31 cellular contexts compared by ENCODE assay signal in genomic region chr12:116306536-116306935, GRCh38.
"Had no signal": no experiment of that assay in that cellular context is flagged by ENCODE, and none has a peak within 500 bp of the region (broad histone marks: within the 10 kb centered on the region; RNA-seq: fewer than 3 reads in every experiment).

No MANE protein-coding gene starts in this region.

- H3K4me3 ChIP-seq: adrenal gland, ascending aorta, cardiac muscle cell, colonic mucosa, dorsolateral prefrontal cortex, psoas muscle, sigmoid colon, transverse colon, uterus had no signal

- H3K79me2 ChIP-seq: parathyroid adenoma had no signal

- H3K27ac ChIP-seq: adrenal gland, ascending aorta, cardiac muscle cell, colonic mucosa, dorsolateral prefrontal cortex, parathyroid adenoma, psoas muscle, sigmoid colon, transverse colon, uterus, VCaP had no signal

- H3K9me3 ChIP-seq: adrenal gland, colonic mucosa, psoas muscle, sigmoid colon, transverse colon had no signal

- H3K27me3 ChIP-seq: adrenal gland, ascending aorta, cardiac muscle cell, colonic mucosa, sigmoid colon, transverse colon, uterus had no signal

- H2AFZ ChIP-seq: parathyroid adenoma had no signal

- H3K4me1 ChIP-seq: colonic mucosa, parathyroid adenoma, psoas muscle, transverse colon, uterus had no signal

- H3K9ac ChIP-seq: parathyroid adenoma had no signal

- DNase-seq: activated CD4-positive, alpha-beta T cell treated with anti-CD3 and anti-CD28 coated beads for 48 hours; activated CD4-positive, alpha-beta T cell treated with anti-CD3 and anti-CD28 coated beads, Interleukin-2, amount 50 U/mL, for 48 hours; activated CD8-positive, alpha-beta memory T cell treated with anti-CD3 and anti-CD28 coated beads, Interleukin-2, amount 50 U/mL, for 4 hours; activated effector memory CD4-positive, alpha-beta T cell treated with anti-CD3 and anti-CD28 coated beads, Interleukin-2, amount 50 U/mL, for 16 hours; activated naive CD4-positive, alpha-beta T cell treated with anti-CD3 and anti-CD28 coated beads for 36 hours; activated naive CD8-positive, alpha-beta T cell treated with anti-CD3 and anti-CD28 coated beads for 36 hours; activated T-cell treated with anti-CD3 and anti-CD28 coated beads, Interleukin-2, amount 50 U/mL, for 1 hour; adrenal gland; cerebellar nuclear complex; colonic mucosa; dorsolateral prefrontal cortex; effector memory CD4-positive, alpha-beta T cell; erythroblast; foreskin fibroblast; head of caudate nucleus; hippocampal formation; left cardiac atrium; mammary epithelial cell; nucleus accumbens; psoas muscle; sigmoid colon; stimulated activated naive CD4-positive, alpha-beta T cell treated with Interleukin-2 at 50 U/mL for 16 hours; T-helper 9 cell; transverse colon; uterus had no signal

- H3K36me3 ChIP-seq: adrenal gland, ascending aorta, cardiac muscle cell, colonic mucosa, sigmoid colon, transverse colon, uterus had no signal

- FAIRE-seq: keratinocyte, TTC549 had no signal
